ENCODE assay signal across 24 cellular contexts in the genomic region with DNA sequence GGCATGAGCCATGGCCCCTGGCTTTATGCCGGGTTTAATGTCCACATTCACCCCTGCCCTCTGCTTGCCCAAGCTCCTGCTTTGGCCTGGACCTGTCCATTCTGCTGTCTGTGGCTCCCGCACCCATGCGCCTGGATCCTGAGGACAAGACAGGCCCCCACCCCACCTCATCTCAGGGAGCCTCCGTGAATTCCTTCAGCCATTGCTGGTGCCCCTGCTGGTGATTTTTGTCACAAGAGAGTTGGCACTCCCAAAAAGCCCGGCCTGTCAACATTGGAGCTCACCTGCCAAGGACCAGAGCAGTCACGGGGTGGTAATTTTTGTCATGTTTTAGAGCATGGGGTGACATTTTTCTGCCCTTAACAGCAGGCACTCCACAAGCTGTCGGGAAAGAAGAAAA.
"Had no signal": no experiment of that assay in that cellular context is flagged by ENCODE, and none has a peak within 500 bp of the region (broad histone marks: within the 10 kb centered on the region; RNA-seq: fewer than 3 reads in every experiment).

No MANE protein-coding gene starts in this region.

- H3K27me3 ChIP-seq: ascending aorta, body of pancreas had no signal

- H3K4me1 ChIP-seq: ascending aorta, body of pancreas had no signal

- H3K27ac Mint-ChIP-seq: activated B cell treated with CpG ODN at 0.5 μM for 24 hours; activated CD4-positive, alpha-beta T cell treated with anti-CD3 and anti-CD28 coated beads, Interleukin-2, amount 10 ng/mL, durations not matched to agents 24 days and 14 days; activated CD8-positive, alpha-beta memory T cell treated with anti-CD3 and anti-CD28 coated beads, Interleukin-2, amount 10 ng/mL, durations not matched to agents 7 days and 5 days; activated naive CD4-positive, alpha-beta T cell treated with anti-CD3 and anti-CD28 coated beads, Interleukin-2, amount 50 U/mL, for 72 hours; activated naive CD8-positive, alpha-beta T cell treated with anti-CD3 and anti-CD28 coated beads, Interleukin-2, amount 50 U/mL, for 24 hours; T-helper 1 cell treated with Interleukin-12 subunit alpha and Interleukin-12 subunit beta and Interleukin-4 antibody, amounts not matched to agents 30 μg/mL and 1 μg/mL, for 36 hours had no signal

- H3K36me3 ChIP-seq: ascending aorta had no signal

- ATAC-seq: activated CD8-positive, alpha-beta memory T cell treated with anti-CD3 and anti-CD28 coated beads, Interleukin-2, amount 10 ng/mL, durations not matched to agents 7 days and 5 days; activated naive CD4-positive, alpha-beta T cell treated with anti-CD3 and anti-CD28 coated beads, Interleukin-2, amount 50 U/mL, for 72 hours; activated naive CD8-positive, alpha-beta T cell treated with anti-CD3 and anti-CD28 coated beads, Interleukin-2, amount 50 U/mL, for 24 hours; activated T-cell treated with anti-CD3 and anti-CD28 coated beads, Interleukin-2, amount 50 U/mL, for 4 hours; body of pancreas; PC-3 had no signal

- H3K4me3 Mint-ChIP-seq: activated B cell treated with CpG ODN at 0.5 μM for 24 hours; activated CD4-positive, alpha-beta T cell treated with anti-CD3 and anti-CD28 coated beads, Interleukin-2, amount 10 ng/mL, durations not matched to agents 24 days and 14 days; activated CD8-positive, alpha-beta memory T cell treated with anti-CD3 and anti-CD28 coated beads, Interleukin-2, amount 10 ng/mL, durations not matched to agents 7 days and 5 days; activated naive CD8-positive, alpha-beta T cell treated with anti-CD3 and anti-CD28 coated beads, Interleukin-2, amount 50 U/mL, for 24 hours; activated T-cell treated with anti-CD3 and anti-CD28 coated beads, Interleukin-2, amount 50 U/mL, for 4 hours; T-helper 1 cell treated with Interleukin-12 subunit alpha and Interleukin-12 subunit beta and Interleukin-4 antibody, amounts not matched to agents 30 μg/mL and 1 μg/mL, for 36 hours had no signal

- H3K36me3 Mint-ChIP-seq: activated CD8-positive, alpha-beta memory T cell treated with anti-CD3 and anti-CD28 coated beads, Interleukin-2, amount 10 ng/mL, durations not matched to agents 7 days and 5 days; activated naive CD4-positive, alpha-beta T cell treated with anti-CD3 and anti-CD28 coated beads, Interleukin-2, amount 50 U/mL, for 72 hours had no signal

- H3K27me3 Mint-ChIP-seq: activated B cell treated with CpG ODN at 0.5 μM for 24 hours; activated CD4-positive, alpha-beta T cell treated with anti-CD3 and anti-CD28 coated beads, Interleukin-2, amount 10 ng/mL, durations not matched to agents 24 days and 14 days; activated CD8-positive, alpha-beta memory T cell treated with anti-CD3 and anti-CD28 coated beads, Interleukin-2, amount 10 ng/mL, durations not matched to agents 7 days and 5 days; activated naive CD8-positive, alpha-beta T cell treated with anti-CD3 and anti-CD28 coated beads, Interleukin-2, amount 50 U/mL, for 24 hours had no signal

- H3K9me3 ChIP-seq: ascending aorta, body of pancreas had no signal

- DNase-seq: activated B cell treated with CpG ODN at 0.5 μM for 24 hours; activated CD4-positive, alpha-beta T cell treated with anti-CD3 and anti-CD28 coated beads for 1 hour; activated CD4-positive, alpha-beta T cell treated with anti-CD3 and anti-CD28 coated beads, Interleukin-2, amount 10 ng/mL, durations not matched to agents 24 days and 14 days; activated CD4-positive, alpha-beta T cell treated with anti-CD3 and anti-CD28 coated beads, Interleukin-2, amount 50 U/mL, for 48 hours; activated CD8-positive, alpha-beta memory T cell treated with anti-CD3 and anti-CD28 coated beads, Interleukin-2, amount 10 ng/mL, durations not matched to agents 7 days and 5 days; activated effector memory CD4-positive, alpha-beta T cell treated with anti-CD3 and anti-CD28 coated beads, Interleukin-2, amount 50 U/mL, for 16 hours; activated naive CD4-positive, alpha-beta T cell treated with Interleukin-2 at 50 U/mL for 16 hours; activated naive CD8-positive, alpha-beta T cell treated with anti-CD3 and anti-CD28 coated beads, Interleukin-2, amount 50 U/mL, for 24 hours; activated T-cell treated with anti-CD3 and anti-CD28 coated beads, Interleukin-2, amount 50 U/mL, for 4 hours; amniotic stem cell; body of pancreas; central memory CD4-positive, alpha-beta T cell; MM.1S; NCI-H1105; NCI-H1436; NCI-H1694 treated with DMSO at 0.1 percent for 48 hours; NCI-H2029 treated with DMSO at 0.1 percent for 48 hours; NCI-H446; NCI-H524; PC-3; SHP77 treated with DMSO at 0.1 percent for 48 hours had no signal

- H3K4me3 ChIP-seq: ascending aorta, body of pancreas had no signal

- H3K9me3 Mint-ChIP-seq: activated B cell treated with CpG ODN at 0.5 μM for 24 hours; T-helper 1 cell treated with Interleukin-12 subunit alpha and Interleukin-12 subunit beta and Interleukin-4 antibody, amounts not matched to agents 30 μg/mL and 1 μg/mL, for 36 hours had no signal

- H3K27ac ChIP-seq: ascending aorta, body of pancreas had no signal

- H3K4me1 Mint-ChIP-seq: activated B cell treated with CpG ODN at 0.5 μM for 24 hours; activated CD8-positive, alpha-beta memory T cell treated with anti-CD3 and anti-CD28 coated beads, Interleukin-2, amount 10 ng/mL, durations not matched to agents 7 days and 5 days; activated naive CD8-positive, alpha-beta T cell treated with anti-CD3 and anti-CD28 coated beads, Interleukin-2, amount 50 U/mL, for 24 hours had no signal
